In the genomic region with DNA sequence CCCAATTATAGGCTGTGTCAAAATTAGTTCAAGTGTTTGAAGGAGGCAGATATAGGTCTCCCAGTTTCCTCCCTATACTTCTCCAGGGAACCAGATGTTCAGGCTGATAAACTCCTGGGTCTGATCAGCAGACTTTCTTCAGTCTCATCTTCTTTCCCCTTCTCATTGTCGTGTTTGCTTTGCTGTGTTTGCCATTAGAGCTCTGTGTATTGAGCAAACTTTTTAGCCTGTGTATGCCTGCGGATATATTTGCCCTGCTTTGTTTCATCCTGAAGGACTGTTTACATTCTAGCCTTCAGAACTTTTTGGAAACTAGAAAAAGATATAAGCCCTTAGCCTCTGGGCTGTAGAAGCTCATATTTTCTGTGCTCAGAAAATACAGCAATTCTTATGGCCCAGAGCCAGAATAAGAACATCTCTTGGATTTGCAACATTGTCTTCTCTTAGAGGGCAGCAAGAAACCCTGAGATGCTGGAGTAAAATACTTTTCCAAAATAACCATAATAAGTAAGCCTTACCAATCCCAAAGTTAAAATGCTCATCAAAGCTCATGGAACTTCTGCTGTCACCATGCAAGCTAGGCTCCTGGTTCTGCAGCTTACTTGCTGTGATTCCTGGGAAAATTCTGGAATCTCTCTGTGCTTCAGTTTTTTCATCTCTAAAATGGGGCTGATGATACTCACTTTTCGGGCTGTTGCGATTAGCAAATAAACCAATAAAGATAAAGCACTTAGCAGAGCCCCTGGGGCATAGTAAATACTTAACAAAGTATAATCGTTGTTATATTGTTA, we compare ENCODE assay signal across 1 cellular context.
TF ChIP-seq lines count a peak whose summit lies in the region.

No MANE protein-coding gene starts in this region.

TF ChIP-seq in HepG2, 621 proteins besides CTCF, POLR2A, EP300 and RAD21 (continued from another document and continues in another):
- TF ChIP-seq, protein P1, sequence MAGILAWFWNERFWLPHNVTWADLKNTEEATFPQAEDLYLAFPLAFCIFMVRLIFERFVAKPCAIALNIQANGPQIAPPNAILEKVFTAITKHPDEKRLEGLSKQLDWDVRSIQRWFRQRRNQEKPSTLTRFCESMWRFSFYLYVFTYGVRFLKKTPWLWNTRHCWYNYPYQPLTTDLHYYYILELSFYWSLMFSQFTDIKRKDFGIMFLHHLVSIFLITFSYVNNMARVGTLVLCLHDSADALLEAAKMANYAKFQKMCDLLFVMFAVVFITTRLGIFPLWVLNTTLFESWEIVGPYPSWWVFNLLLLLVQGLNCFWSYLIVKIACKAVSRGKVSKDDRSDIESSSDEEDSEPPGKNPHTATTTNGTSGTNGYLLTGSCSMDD (CRISPR knock-in tag; IDR thresholded peaks at IDR 0.05) = no peak
- no peak for TF ChIP-seq KLF15 (CRISPR knock-in tag; IDR thresholded peaks at IDR 0.05; ENCODE audit: borderline replicate concordance)
- no peak for TF ChIP-seq AHR (CRISPR knock-in tag; IDR thresholded peaks at IDR 0.05)
- TF ChIP-seq MXD4 (CRISPR knock-in tag; IDR thresholded peaks at IDR 0.05) = no peak
- TF ChIP-seq ZNF749 (CRISPR knock-in tag; IDR thresholded peaks at IDR 0.05; ENCODE audit: borderline replicate concordance) = no peak
- TF ChIP-seq ZNF816 (CRISPR knock-in tag; IDR thresholded peaks at IDR 0.05; ENCODE audit: borderline replicate concordance) = no peak
- no peak for TF ChIP-seq ARHGAP35 (CRISPR knock-in tag; IDR thresholded peaks at IDR 0.05; ENCODE audit: borderline replicate concordance)
- peak; percentile 87 for TF ChIP-seq GFI1 (CRISPR knock-in tag; IDR thresholded peaks at IDR 0.05; ENCODE audit: borderline replicate concordance)
- TF ChIP-seq FOXA3 (CRISPR knock-in tag; IDR thresholded peaks at IDR 0.05) = peak; percentile 98
- TF ChIP-seq, protein P2, sequence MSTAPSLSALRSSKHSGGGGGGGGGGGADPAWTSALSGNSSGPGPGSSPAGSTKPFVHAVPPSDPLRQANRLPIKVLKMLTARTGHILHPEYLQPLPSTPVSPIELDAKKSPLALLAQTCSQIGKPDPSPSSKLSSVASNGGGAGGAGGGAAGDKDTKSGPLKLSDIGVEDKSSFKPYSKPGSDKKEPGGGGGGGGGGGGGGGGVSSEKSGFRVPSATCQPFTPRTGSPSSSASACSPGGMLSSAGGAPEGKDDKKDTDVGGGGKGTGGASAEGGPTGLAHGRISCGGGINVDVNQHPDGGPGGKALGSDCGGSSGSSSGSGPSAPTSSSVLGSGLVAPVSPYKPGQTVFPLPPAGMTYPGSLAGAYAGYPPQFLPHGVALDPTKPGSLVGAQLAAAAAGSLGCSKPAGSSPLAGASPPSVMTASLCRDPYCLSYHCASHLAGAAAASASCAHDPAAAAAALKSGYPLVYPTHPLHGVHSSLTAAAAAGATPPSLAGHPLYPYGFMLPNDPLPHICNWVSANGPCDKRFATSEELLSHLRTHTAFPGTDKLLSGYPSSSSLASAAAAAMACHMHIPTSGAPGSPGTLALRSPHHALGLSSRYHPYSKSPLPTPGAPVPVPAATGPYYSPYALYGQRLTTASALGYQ (CRISPR knock-in tag; IDR thresholded peaks at IDR 0.05) = peak; percentile 95
- peak; percentile 54; the same call in 1 of the 2 replicates for TF ChIP-seq ATF1 (CRISPR knock-in tag; IDR thresholded peaks at IDR 0.05)
- peak; percentile 27 for TF ChIP-seq TBL1XR1 (IDR thresholded peaks at IDR 0.05; ENCODE audit: borderline replicate concordance, low read length, partially characterized antibody)
- no peak for TF ChIP-seq ZNF367 (CRISPR knock-in tag; IDR thresholded peaks at IDR 0.05; ENCODE audit: borderline replicate concordance)
- TF ChIP-seq MAFF (IDR thresholded peaks at IDR 0.05; ENCODE audit: low read depth, low read length) = 0 out of 2 replicates have a peak, but pooled peaks have one; percentile 4
- no peak for TF ChIP-seq NFIB (CRISPR knock-in tag; IDR thresholded peaks at IDR 0.05; ENCODE audit: borderline replicate concordance)
- TF ChIP-seq, protein P3, sequence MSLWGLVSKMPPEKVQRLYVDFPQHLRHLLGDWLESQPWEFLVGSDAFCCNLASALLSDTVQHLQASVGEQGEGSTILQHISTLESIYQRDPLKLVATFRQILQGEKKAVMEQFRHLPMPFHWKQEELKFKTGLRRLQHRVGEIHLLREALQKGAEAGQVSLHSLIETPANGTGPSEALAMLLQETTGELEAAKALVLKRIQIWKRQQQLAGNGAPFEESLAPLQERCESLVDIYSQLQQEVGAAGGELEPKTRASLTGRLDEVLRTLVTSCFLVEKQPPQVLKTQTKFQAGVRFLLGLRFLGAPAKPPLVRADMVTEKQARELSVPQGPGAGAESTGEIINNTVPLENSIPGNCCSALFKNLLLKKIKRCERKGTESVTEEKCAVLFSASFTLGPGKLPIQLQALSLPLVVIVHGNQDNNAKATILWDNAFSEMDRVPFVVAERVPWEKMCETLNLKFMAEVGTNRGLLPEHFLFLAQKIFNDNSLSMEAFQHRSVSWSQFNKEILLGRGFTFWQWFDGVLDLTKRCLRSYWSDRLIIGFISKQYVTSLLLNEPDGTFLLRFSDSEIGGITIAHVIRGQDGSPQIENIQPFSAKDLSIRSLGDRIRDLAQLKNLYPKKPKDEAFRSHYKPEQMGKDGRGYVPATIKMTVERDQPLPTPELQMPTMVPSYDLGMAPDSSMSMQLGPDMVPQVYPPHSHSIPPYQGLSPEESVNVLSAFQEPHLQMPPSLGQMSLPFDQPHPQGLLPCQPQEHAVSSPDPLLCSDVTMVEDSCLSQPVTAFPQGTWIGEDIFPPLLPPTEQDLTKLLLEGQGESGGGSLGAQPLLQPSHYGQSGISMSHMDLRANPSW (CRISPR knock-in tag; IDR thresholded peaks at IDR 0.05; ENCODE audit: borderline replicate concordance) = no peak
- no peak for TF ChIP-seq ZNF333 (CRISPR knock-in tag; IDR thresholded peaks at IDR 0.05; ENCODE audit: borderline replicate concordance)
- no peak for TF ChIP-seq SP5 (CRISPR knock-in tag; IDR thresholded peaks at IDR 0.05; ENCODE audit: borderline replicate concordance, low read depth)
- TF ChIP-seq ZFP36 (IDR thresholded peaks at IDR 0.05; ENCODE audit: borderline replicate concordance, low read depth, low read length, partially characterized antibody) = peak; percentile 86
- no peak for TF ChIP-seq ZNF780A (CRISPR knock-in tag; IDR thresholded peaks at IDR 0.05)
- peak; percentile 43; the same call in 1 of the 2 replicates for TF ChIP-seq TCF7L2 (IDR thresholded peaks at IDR 0.05; ENCODE audit: low read depth, low read length)
- TF ChIP-seq, protein P4, sequence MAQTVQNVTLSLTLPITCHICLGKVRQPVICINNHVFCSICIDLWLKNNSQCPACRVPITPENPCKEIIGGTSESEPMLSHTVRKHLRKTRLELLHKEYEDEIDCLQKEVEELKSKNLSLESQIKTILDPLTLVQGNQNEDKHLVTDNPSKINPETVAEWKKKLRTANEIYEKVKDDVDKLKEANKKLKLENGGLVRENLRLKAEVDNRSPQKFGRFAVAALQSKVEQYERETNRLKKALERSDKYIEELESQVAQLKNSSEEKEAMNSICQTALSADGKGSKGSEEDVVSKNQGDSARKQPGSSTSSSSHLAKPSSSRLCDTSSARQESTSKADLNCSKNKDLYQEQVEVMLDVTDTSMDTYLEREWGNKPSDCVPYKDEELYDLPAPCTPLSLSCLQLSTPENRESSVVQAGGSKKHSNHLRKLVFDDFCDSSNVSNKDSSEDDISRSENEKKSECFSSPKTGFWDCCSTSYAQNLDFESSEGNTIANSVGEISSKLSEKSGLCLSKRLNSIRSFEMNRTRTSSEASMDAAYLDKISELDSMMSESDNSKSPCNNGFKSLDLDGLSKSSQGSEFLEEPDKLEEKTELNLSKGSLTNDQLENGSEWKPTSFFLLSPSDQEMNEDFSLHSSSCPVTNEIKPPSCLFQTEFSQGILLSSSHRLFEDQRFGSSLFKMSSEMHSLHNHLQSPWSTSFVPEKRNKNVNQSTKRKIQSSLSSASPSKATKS (CRISPR knock-in tag; IDR thresholded peaks at IDR 0.05) = no peak
- TF ChIP-seq XBP1 (CRISPR knock-in tag; IDR thresholded peaks at IDR 0.05) = no peak
- TF ChIP-seq, protein P5, sequence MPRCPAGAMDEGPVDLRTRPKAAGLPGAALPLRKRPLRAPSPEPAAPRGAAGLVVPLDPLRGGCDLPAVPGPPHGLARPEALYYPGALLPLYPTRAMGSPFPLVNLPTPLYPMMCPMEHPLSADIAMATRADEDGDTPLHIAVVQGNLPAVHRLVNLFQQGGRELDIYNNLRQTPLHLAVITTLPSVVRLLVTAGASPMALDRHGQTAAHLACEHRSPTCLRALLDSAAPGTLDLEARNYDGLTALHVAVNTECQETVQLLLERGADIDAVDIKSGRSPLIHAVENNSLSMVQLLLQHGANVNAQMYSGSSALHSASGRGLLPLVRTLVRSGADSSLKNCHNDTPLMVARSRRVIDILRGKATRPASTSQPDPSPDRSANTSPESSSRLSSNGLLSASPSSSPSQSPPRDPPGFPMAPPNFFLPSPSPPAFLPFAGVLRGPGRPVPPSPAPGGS (CRISPR knock-in tag; IDR thresholded peaks at IDR 0.05) = no peak
- TF ChIP-seq KLF16 (CRISPR knock-in tag; IDR thresholded peaks at IDR 0.05) = peak in 1 of 2 experiments; percentile 51; a peak in 1 of 4 replicates
- no peak for TF ChIP-seq SP1 (IDR thresholded peaks at IDR 0.05)
- TF ChIP-seq SP1 (CRISPR knock-in tag; IDR thresholded peaks at IDR 0.05) = no peak
- TF ChIP-seq, protein P6, sequence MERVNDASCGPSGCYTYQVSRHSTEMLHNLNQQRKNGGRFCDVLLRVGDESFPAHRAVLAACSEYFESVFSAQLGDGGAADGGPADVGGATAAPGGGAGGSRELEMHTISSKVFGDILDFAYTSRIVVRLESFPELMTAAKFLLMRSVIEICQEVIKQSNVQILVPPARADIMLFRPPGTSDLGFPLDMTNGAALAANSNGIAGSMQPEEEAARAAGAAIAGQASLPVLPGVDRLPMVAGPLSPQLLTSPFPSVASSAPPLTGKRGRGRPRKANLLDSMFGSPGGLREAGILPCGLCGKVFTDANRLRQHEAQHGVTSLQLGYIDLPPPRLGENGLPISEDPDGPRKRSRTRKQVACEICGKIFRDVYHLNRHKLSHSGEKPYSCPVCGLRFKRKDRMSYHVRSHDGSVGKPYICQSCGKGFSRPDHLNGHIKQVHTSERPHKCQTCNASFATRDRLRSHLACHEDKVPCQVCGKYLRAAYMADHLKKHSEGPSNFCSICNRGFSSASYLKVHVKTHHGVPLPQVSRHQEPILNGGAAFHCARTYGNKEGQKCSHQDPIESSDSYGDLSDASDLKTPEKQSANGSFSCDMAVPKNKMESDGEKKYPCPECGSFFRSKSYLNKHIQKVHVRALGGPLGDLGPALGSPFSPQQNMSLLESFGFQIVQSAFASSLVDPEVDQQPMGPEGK (CRISPR knock-in tag; IDR thresholded peaks at IDR 0.05) = no peak
- TF ChIP-seq, protein P7, sequence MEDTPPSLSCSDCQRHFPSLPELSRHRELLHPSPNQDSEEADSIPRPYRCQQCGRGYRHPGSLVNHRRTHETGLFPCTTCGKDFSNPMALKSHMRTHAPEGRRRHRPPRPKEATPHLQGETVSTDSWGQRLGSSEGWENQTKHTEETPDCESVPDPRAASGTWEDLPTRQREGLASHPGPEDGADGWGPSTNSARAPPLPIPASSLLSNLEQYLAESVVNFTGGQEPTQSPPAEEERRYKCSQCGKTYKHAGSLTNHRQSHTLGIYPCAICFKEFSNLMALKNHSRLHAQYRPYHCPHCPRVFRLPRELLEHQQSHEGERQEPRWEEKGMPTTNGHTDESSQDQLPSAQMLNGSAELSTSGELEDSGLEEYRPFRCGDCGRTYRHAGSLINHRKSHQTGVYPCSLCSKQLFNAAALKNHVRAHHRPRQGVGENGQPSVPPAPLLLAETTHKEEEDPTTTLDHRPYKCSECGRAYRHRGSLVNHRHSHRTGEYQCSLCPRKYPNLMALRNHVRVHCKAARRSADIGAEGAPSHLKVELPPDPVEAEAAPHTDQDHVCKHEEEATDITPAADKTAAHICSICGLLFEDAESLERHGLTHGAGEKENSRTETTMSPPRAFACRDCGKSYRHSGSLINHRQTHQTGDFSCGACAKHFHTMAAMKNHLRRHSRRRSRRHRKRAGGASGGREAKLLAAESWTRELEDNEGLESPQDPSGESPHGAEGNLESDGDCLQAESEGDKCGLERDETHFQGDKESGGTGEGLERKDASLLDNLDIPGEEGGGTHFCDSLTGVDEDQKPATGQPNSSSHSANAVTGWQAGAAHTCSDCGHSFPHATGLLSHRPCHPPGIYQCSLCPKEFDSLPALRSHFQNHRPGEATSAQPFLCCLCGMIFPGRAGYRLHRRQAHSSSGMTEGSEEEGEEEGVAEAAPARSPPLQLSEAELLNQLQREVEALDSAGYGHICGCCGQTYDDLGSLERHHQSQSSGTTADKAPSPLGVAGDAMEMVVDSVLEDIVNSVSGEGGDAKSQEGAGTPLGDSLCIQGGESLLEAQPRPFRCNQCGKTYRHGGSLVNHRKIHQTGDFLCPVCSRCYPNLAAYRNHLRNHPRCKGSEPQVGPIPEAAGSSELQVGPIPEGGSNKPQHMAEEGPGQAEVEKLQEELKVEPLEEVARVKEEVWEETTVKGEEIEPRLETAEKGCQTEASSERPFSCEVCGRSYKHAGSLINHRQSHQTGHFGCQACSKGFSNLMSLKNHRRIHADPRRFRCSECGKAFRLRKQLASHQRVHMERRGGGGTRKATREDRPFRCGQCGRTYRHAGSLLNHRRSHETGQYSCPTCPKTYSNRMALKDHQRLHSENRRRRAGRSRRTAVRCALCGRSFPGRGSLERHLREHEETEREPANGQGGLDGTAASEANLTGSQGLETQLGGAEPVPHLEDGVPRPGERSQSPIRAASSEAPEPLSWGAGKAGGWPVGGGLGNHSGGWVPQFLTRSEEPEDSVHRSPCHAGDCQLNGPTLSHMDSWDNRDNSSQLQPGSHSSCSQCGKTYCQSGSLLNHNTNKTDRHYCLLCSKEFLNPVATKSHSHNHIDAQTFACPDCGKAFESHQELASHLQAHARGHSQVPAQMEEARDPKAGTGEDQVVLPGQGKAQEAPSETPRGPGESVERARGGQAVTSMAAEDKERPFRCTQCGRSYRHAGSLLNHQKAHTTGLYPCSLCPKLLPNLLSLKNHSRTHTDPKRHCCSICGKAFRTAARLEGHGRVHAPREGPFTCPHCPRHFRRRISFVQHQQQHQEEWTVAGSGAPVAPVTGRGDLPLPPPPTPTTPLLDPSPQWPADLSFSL (CRISPR knock-in tag; IDR thresholded peaks at IDR 0.05) = no peak
- no peak for TF ChIP-seq ZNF530 (CRISPR knock-in tag; IDR thresholded peaks at IDR 0.05; ENCODE audit: low read depth)
- peak; percentile 95 for TF ChIP-seq TCF7 (IDR thresholded peaks at IDR 0.05; ENCODE audit: low read depth)
- no peak for TF ChIP-seq ZNF264 (CRISPR knock-in tag; IDR thresholded peaks at IDR 0.05)
